In genomic region chr6:34525431-34526175, GRCh38 we compare ENCODE assay signal across 30 cellular contexts. TPM values are rescaled to one million over a fixed set of nuclear protein-coding genes. Genes with fewer than 3 reads are reported as not detected.
A peak's percentile ranks its signal among the peaks of the same experiment; 100 is the strongest.
DNase-seq lines count a peak whose midpoint lies in the region; ATAC-seq, FAIRE-seq and TF ChIP-seq lines count a peak whose summit lies in the region.
"Had no signal": no experiment of that assay in that cellular context is flagged by ENCODE, and none has a peak within 500 bp of the region (broad histone marks: within the 10 kb centered on the region; RNA-seq: fewer than 3 reads in every experiment).

No MANE protein-coding gene starts in this region.

- H3K27ac Mint-ChIP-seq in nephron, result peak overlapping the region in 1 of 3 experiments; percentile 84
- H3K27ac Mint-ChIP-seq: activated CD4-positive, alpha-beta memory T cell treated with anti-CD3 and anti-CD28 coated beads, Interleukin-2, amount 10 ng/mL, durations not matched to agents 7 days and 5 days; natural killer cell had no signal

- H3K27me3 ChIP-seq in cardiac muscle cell (no peaks in the 10 kb centered on the region), right atrium auricular region (no peaks in the 10 kb centered on the region), aorta (ENCODE audit: control insufficient read depth in 1 of 2, insufficient read depth in 2 of 2, low read length in 1 of 2) (no peaks in the 10 kb centered on the region), small intestine (ENCODE audit: control insufficient read depth in 2 of 2, insufficient read depth in 2 of 2, low read length in 2 of 2) (no peaks in the 10 kb centered on the region)
- H3K27me3 ChIP-seq: dorsolateral prefrontal cortex, pancreas, SJCRH30 had no signal

- ATAC-seq in aorta (ENCODE audit: low FRiP score), result no peak
- ATAC-seq: activated naive CD4-positive, alpha-beta T cell treated with anti-CD3 and anti-CD28 coated beads, Interleukin-2, amount 50 U/mL, for 72 hours; natural killer cell; pancreas had no signal

- H3K36me3 ChIP-seq in cardiac muscle cell (no peaks in the 10 kb centered on the region), right atrium auricular region (no peaks in the 10 kb centered on the region), aorta (ENCODE audit: control insufficient read depth in 1 of 2, insufficient read depth in 2 of 2, low read length in 1 of 2) (no peaks in the 10 kb centered on the region), small intestine (ENCODE audit: control insufficient read depth in 2 of 2, insufficient read depth in 2 of 2, low read length in 2 of 2) (no peaks in the 10 kb centered on the region)
- H3K36me3 ChIP-seq: pancreas, SJCRH30 had no signal

- H3K4me1 Mint-ChIP-seq in nephron, result peaks cover 30% of the 10 kb centered on the region

- no peaks in the 10 kb centered on the region for H3K36me3 Mint-ChIP-seq in nephron (ENCODE audit: low read depth)
- H3K36me3 Mint-ChIP-seq: activated naive CD4-positive, alpha-beta T cell treated with anti-CD3 and anti-CD28 coated beads, Interleukin-2, amount 50 U/mL, for 72 hours; natural killer cell had no signal

- H3K9me3 ChIP-seq in cardiac muscle cell (ENCODE audit: low read depth) (no peaks in the 10 kb centered on the region), right atrium auricular region (no peaks in the 10 kb centered on the region), aorta (ENCODE audit: control insufficient read depth, low read length) (no peaks in the 10 kb centered on the region), small intestine (ENCODE audit: control insufficient read depth, low read depth) (no peaks in the 10 kb centered on the region)
- H3K9me3 ChIP-seq: pancreas, SJCRH30 had no signal

- H3K9me3 Mint-ChIP-seq in nephron, result no peaks in the 10 kb centered on the region
- H3K9me3 Mint-ChIP-seq: activated CD4-positive, alpha-beta memory T cell treated with anti-CD3 and anti-CD28 coated beads, Interleukin-2, amount 10 ng/mL, durations not matched to agents 7 days and 5 days; activated naive CD4-positive, alpha-beta T cell treated with anti-CD3 and anti-CD28 coated beads, Interleukin-2, amount 50 U/mL, for 72 hours; CD8-positive, alpha-beta memory T cell; natural killer cell had no signal

- H3K4me3 Mint-ChIP-seq in nephron, result peak overlapping the region; percentile 32 to 37 (median 36)
- H3K4me3 Mint-ChIP-seq: activated CD4-positive, alpha-beta memory T cell treated with anti-CD3 and anti-CD28 coated beads, Interleukin-2, amount 10 ng/mL, durations not matched to agents 7 days and 5 days had no signal

- H3K27ac ChIP-seq in cardiac muscle cell, result peak overlapping the region; percentile 47
- H3K27ac ChIP-seq in right atrium auricular region, result no peak overlapping the region
- H3K27ac ChIP-seq in aorta (ENCODE audit: low read depth in 1 of 2, low read length in 2 of 2), result no peak overlapping the region
- no peak overlapping the region for H3K27ac ChIP-seq in small intestine (ENCODE audit: low read depth in 1 of 2, low read length in 1 of 2)
- H3K27ac ChIP-seq: pancreas, SJCRH30 had no signal

- H3K27me3 Mint-ChIP-seq in nephron (ENCODE audit: low read depth), result peaks cover 8% of the 10 kb centered on the region

- H3K4me3 ChIP-seq in cardiac muscle cell (no peak overlapping the region), right atrium auricular region (no peak overlapping the region), aorta (ENCODE audit: low read length in 2 of 2) (no peak overlapping the region), small intestine (ENCODE audit: low read depth in 1 of 2, low read length in 2 of 2) (no peak overlapping the region)
- H3K4me3 ChIP-seq: pancreas had no signal

- no peak for DNase-seq in cardiac muscle cell (ENCODE audit: low read depth in 1 of 2, low spot score in 1 of 2)
- no peak for DNase-seq in right atrium auricular region (ENCODE audit: low spot score)
- peak; percentile 65 for DNase-seq in cerebellum (ENCODE audit: low spot score)
- DNase-seq in aorta, result peak; percentile 41 to 65
- no peak for DNase-seq in NCI-H1092 treated with DMSO at 0.1 percent for 48 hours (lab: John Stamatoyannopoulos, UW)
- DNase-seq in GM19240 (ENCODE audit: insufficient read length, low spot score), result no peak
- DNase-seq in small intestine, result no peak
- DNase-seq: activated CD4-positive, alpha-beta memory T cell treated with anti-CD3 and anti-CD28 coated beads, Interleukin-2, amount 10 ng/mL, durations not matched to agents 7 days and 5 days; activated CD4-positive, alpha-beta T cell treated with anti-CD3 and anti-CD28 coated beads for 1 hour; anterior cingulate cortex; DMS 273 treated with DMSO at 0.1 percent for 48 hours; left ventricle myocardium superior; natural killer cell; NCI-H1092; NCI-H2029 treated with DMSO at 0.1 percent for 48 hours; NCI-H226; stimulated activated CD4-positive, alpha-beta T cell treated with anti-CD3 and anti-CD28 coated beads, Interleukin-12 subunit alpha, Interleukin-12 subunit beta, amount 100 ng/mL, for 4 hours; stimulated activated CD4-positive, alpha-beta T cell treated with anti-CD3 and anti-CD28 coated beads, Interleukin-4, amount 100 ng/mL, for 1 hour had no signal

- WGBS in aorta, 2 donors, result 88 to 92% methylated on average over 13 of the region's 13 CpGs
- WGBS in small intestine, 3 donors, result 90 to 94% (median 94%) methylated on average over 13 of the region's 13 CpGs

- intact Hi-C loops in aorta (cut with DNase I), result loop anchor here in 1 of 2 donors (5.0 kb wide), 1 partner anchor 232 kb away; the partner anchor contains the start of gene SNRPC

- H3K4me1 ChIP-seq in cardiac muscle cell (ENCODE audit: low read depth), result peaks cover 17% of the 10 kb centered on the region
- peaks cover 0 to 8% of the 10 kb centered on the region in 2 donors for H3K4me1 ChIP-seq in right atrium auricular region
- no peaks in the 10 kb centered on the region for H3K4me1 ChIP-seq in aorta (ENCODE audit: control insufficient read depth in 1 of 2, insufficient read depth in 2 of 2, low read length in 2 of 2)
- no peaks in the 10 kb centered on the region for H3K4me1 ChIP-seq in small intestine (ENCODE audit: control insufficient read depth in 2 of 2, insufficient read depth in 1 of 2, low read depth in 1 of 2, low read length in 1 of 2)
- H3K4me1 ChIP-seq: SJCRH30 had no signal

- TF ChIP-seq CTCF in cardiac muscle cell (IDR thresholded peaks at IDR 0.05; ENCODE audit: low read depth, low read length) (no peak), right atrium auricular region (IDR thresholded peaks at IDR 0.05) (no peak), nephron (IDR thresholded peaks at IDR 0.05; ENCODE audit: unreplicated experiment in 3 of 3) (no peak)

- no peak for FAIRE-seq in small intestine (lab: Jason Lieb, UNC)
- FAIRE-seq: H54, pancreas, RCC 7860, urothelium cell line had no signal

RNA-seq across cellular contexts. Expression of gene SPDEF, which starts 30.5 kb away (rescaled TPM):
- total RNA-seq in cardiac muscle cell, result 0.42 and 1.1 TPM in 2 replicates
- polyA plus RNA-seq in cardiac muscle cell, result 0.96 TPM in 1 of 2 replicates, not detected in the other
- total RNA-seq in right atrium auricular region, result under 1 TPM; 0.22 to 0.31 TPM
- 0.18 TPM for total RNA-seq in cerebellum
- under 1 TPM in 1 of 2 donors, not detected in 1; 0.23 TPM for total RNA-seq in aorta
- 1 to 10 TPM in 1 of 2 donors, under 1 TPM in 1; 0.67 to 3.0 TPM for polyA plus RNA-seq in aorta
- polyA plus RNA-seq in small intestine, result 10 to 100 TPM; 10.9 to 20.6 (median 13.0) TPM
- total RNA-seq: A172; activated CD4-positive, alpha-beta memory T cell treated with anti-CD3 and anti-CD28 coated beads, Interleukin-2, amount 10 ng/mL, durations not matched to agents 7 days and 5 days; CD8-positive, alpha-beta memory T cell; left ventricle myocardium superior; SJCRH30; T-helper 1 cell treated with Interleukin-12 subunit alpha and Interleukin-12 subunit beta and Interleukin-4 antibody, amounts not matched to agents 30 ng/mL and 1 ng/mL, for 36 hours had no signal
- polyA plus RNA-seq: CD8-positive, alpha-beta memory T cell had no signal

RNA-seq across cellular contexts. Expression of gene PACSIN1, which starts 59.7 kb away (rescaled TPM):
- total RNA-seq in cardiac muscle cell (12.5 and 20.3 TPM in 2 replicates), right atrium auricular region (1 to 10 TPM; 5.6 to 6.3 TPM), cerebellum (4.3 TPM), aorta (under 1 TPM; 0.10 to 0.84 TPM)
- polyA plus RNA-seq in cardiac muscle cell (12.1 and 12.6 TPM in 2 replicates), aorta (under 1 TPM in 1 of 2 donors, not detected in 1; 0.10 TPM), small intestine (1 to 10 TPM in 1 of 3 donors, not detected in 2; 1.6 TPM)
- total RNA-seq: A172, SJCRH30 had no signal
- polyA plus RNA-seq: fibroblast of lung had no signal

Comparison
In these comparisons a context has a peak if more than half of its experiments do, and no peak if none do; other contexts are left out.
1. DNase-seq: peak in cerebellum (single experiment) and aorta (2 of 2); none in cardiac muscle cell (0 of 2), right atrium auricular region (single experiment), NCI-H1092 treated with DMSO at 0.1 percent for 48 hours (single experiment), GM19240 (single experiment) and small intestine (single experiment).